Comparison of ENCODE assay signal across 1 cellular context in genomic region chr16:57510016-57510871, GRCh38.
TF ChIP-seq lines count a peak whose summit lies in the region.

No MANE protein-coding gene starts in this region.

TF ChIP-seq in HepG2, 621 proteins besides CTCF, POLR2A, EP300 and RAD21 (continued from another document and continues in another):
- 0 out of 2 replicates have a peak, but pooled peaks have one; percentile 42 for TF ChIP-seq ZNF292 (CRISPR knock-in tag; IDR thresholded peaks at IDR 0.05; ENCODE audit: borderline replicate concordance, low read depth)
- 0 out of 2 replicates have a peak, but pooled peaks have one; percentile 38 for TF ChIP-seq ZMAT3 (CRISPR knock-in tag; conservative IDR thresholded peaks at IDR 0.05)
- no peak for TF ChIP-seq HNF4G (IDR thresholded peaks at IDR 0.05; ENCODE audit: borderline replicate concordance, low read depth, low read length)
- no peak for TF ChIP-seq HNF4G (CRISPR knock-in tag; IDR thresholded peaks at IDR 0.05; ENCODE audit: borderline replicate concordance, low read depth)
- TF ChIP-seq SIX4 (CRISPR knock-in tag; IDR thresholded peaks at IDR 0.05): no peak
- TF ChIP-seq MTF2 (CRISPR knock-in tag; IDR thresholded peaks at IDR 0.05; ENCODE audit: borderline replicate concordance): no peak
- TF ChIP-seq ZHX1 (CRISPR knock-in tag; IDR thresholded peaks at IDR 0.05; ENCODE audit: low read depth): no peak
- no peak for TF ChIP-seq ZNF343 (CRISPR knock-in tag; IDR thresholded peaks at IDR 0.05)
- TF ChIP-seq TAF15 (IDR thresholded peaks at IDR 0.05; ENCODE audit: low read depth, low read length, poor library complexity, severe bottlenecking): no peak
- 0 out of 2 replicates have a peak, but pooled peaks have one; percentile 0 for TF ChIP-seq SNAPC5 (CRISPR knock-in tag; IDR thresholded peaks at IDR 0.05; ENCODE audit: borderline replicate concordance)
- no peak for TF ChIP-seq GABPA (IDR thresholded peaks at IDR 0.05; ENCODE audit: low read depth, low read length)
- no peak for TF ChIP-seq GABPA (CRISPR knock-in tag; IDR thresholded peaks at IDR 0.05; ENCODE audit: low read depth)
- TF ChIP-seq GPN1 (CRISPR knock-in tag; IDR thresholded peaks at IDR 0.05; ENCODE audit: borderline replicate concordance): no peak
- no peak for TF ChIP-seq ZNF782 (CRISPR knock-in tag; IDR thresholded peaks at IDR 0.05; ENCODE audit: borderline replicate concordance)
- TF ChIP-seq ZNF451 (CRISPR knock-in tag; IDR thresholded peaks at IDR 0.05): no peak
- no peak for TF ChIP-seq ZC3H4 (CRISPR knock-in tag; IDR thresholded peaks at IDR 0.05; ENCODE audit: borderline replicate concordance)
- TF ChIP-seq ZNF839 (CRISPR knock-in tag; IDR thresholded peaks at IDR 0.05; ENCODE audit: borderline replicate concordance): no peak
- no peak for TF ChIP-seq FOSL2 (CRISPR knock-in tag; IDR thresholded peaks at IDR 0.05)
- TF ChIP-seq RFX1 (IDR thresholded peaks at IDR 0.05): no peak
- no peak for TF ChIP-seq JDP2 (CRISPR knock-in tag; IDR thresholded peaks at IDR 0.05; ENCODE audit: borderline replicate concordance)
- TF ChIP-seq HHEX (CRISPR knock-in tag; IDR thresholded peaks at IDR 0.05): no peak
- no peak for TF ChIP-seq KLF12 (CRISPR knock-in tag; IDR thresholded peaks at IDR 0.05; ENCODE audit: borderline replicate concordance)
- peak; percentile 69; the same call in 1 of the 2 replicates for TF ChIP-seq ZNF430 (CRISPR knock-in tag; IDR thresholded peaks at IDR 0.05)
- no peak for TF ChIP-seq ZNF337 (CRISPR knock-in tag; IDR thresholded peaks at IDR 0.05; ENCODE audit: borderline replicate concordance, low read depth)
- no peak for TF ChIP-seq MAZ (IDR thresholded peaks at IDR 0.05; ENCODE audit: borderline replicate concordance, low read depth, low read length)
- TF ChIP-seq MAZ (CRISPR knock-in tag; IDR thresholded peaks at IDR 0.05; ENCODE audit: low read depth): no peak
- TF ChIP-seq ZNF562 (CRISPR knock-in tag; IDR thresholded peaks at IDR 0.05; ENCODE audit: borderline replicate concordance): no peak
- TF ChIP-seq ZNF142 (CRISPR knock-in tag; IDR thresholded peaks at IDR 0.05): no peak
- TF ChIP-seq FUBP1 (CRISPR knock-in tag; IDR thresholded peaks at IDR 0.05; ENCODE audit: borderline replicate concordance): peak; percentile 65; the same call in 1 of the 2 replicates
- no peak for TF ChIP-seq ZNF747 (CRISPR knock-in tag; IDR thresholded peaks at IDR 0.05; ENCODE audit: borderline replicate concordance)
- no peak for TF ChIP-seq ZNF510 (CRISPR knock-in tag; IDR thresholded peaks at IDR 0.05; ENCODE audit: low read depth)
- 0 out of 2 replicates have a peak, but pooled peaks have one; percentile 30 for TF ChIP-seq SP4 (CRISPR knock-in tag; IDR thresholded peaks at IDR 0.05)
- TF ChIP-seq KAT8 (CRISPR knock-in tag; IDR thresholded peaks at IDR 0.05): no peak
- TF ChIP-seq FIP1L1 (IDR thresholded peaks at IDR 0.05; ENCODE audit: borderline replicate concordance, insufficient read depth, low read depth, low read length): no peak
- TF ChIP-seq ZNF567 (CRISPR knock-in tag; IDR thresholded peaks at IDR 0.05; ENCODE audit: borderline replicate concordance): no peak
- TF ChIP-seq MED13 (CRISPR knock-in tag; IDR thresholded peaks at IDR 0.05): no peak
- 0 out of 2 replicates have a peak, but pooled peaks have one; percentile 21 for TF ChIP-seq ZNF232 (CRISPR knock-in tag; IDR thresholded peaks at IDR 0.05; ENCODE audit: borderline replicate concordance)
- TF ChIP-seq ZXDC (CRISPR knock-in tag; IDR thresholded peaks at IDR 0.05): no peak
- no peak for TF ChIP-seq POLR2G (IDR thresholded peaks at IDR 0.05; ENCODE audit: low read depth, low read length)
- no peak for TF ChIP-seq ZNF878 (CRISPR knock-in tag; IDR thresholded peaks at IDR 0.05)
- no peak for TF ChIP-seq RBM39 (IDR thresholded peaks at IDR 0.05; ENCODE audit: low read depth, low read length, poor library complexity, severe bottlenecking)
- TF ChIP-seq ZNF281 (CRISPR knock-in tag; IDR thresholded peaks at IDR 0.05; ENCODE audit: borderline replicate concordance): no peak
- no peak for TF ChIP-seq ZNF503 (CRISPR knock-in tag; IDR thresholded peaks at IDR 0.05)
- no peak for TF ChIP-seq ZNF737 (CRISPR knock-in tag; IDR thresholded peaks at IDR 0.05; ENCODE audit: borderline replicate concordance)
- TF ChIP-seq SATB2 (CRISPR knock-in tag; IDR thresholded peaks at IDR 0.05): no peak
- no peak for TF ChIP-seq ZMYM2 (CRISPR knock-in tag; IDR thresholded peaks at IDR 0.05)
- TF ChIP-seq CBFB (CRISPR knock-in tag; IDR thresholded peaks at IDR 0.05): no peak
- no peak for TF ChIP-seq IRF2 (CRISPR knock-in tag; IDR thresholded peaks at IDR 0.05)
